ENCODE assay signal across 29 cellular contexts in the genomic region with DNA sequence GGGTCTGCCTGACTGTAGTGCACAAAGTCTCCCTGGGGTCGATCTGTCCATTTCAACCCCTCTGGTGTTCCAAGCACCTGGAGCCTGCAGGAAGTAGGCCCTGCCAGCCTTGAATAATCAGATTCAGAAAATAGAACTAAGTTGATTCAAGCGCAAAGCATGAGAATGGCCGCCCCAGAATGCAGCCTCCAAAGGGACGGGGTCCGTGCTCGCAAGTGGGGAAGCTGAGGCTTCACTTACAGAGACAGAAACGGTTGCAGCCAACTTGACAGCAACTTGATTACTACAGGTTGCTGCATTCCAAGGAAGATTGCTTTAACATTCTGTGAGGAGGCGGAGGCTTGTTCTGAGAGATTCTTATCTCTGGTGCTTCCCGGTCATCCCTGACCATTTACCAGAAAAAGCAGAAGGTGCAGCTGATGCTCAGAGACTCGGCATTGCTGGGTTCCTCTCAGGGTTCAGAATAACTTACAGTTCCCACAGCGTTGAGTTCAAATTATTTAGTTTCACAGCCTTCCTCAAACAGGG. TPM values are rescaled to one million over a fixed set of nuclear protein-coding genes. Genes with fewer than 3 reads are reported as not detected.
A peak's percentile ranks its signal among the peaks of the same experiment; 100 is the strongest.
DNase-seq lines count a peak whose midpoint lies in the region; ATAC-seq, FAIRE-seq and TF ChIP-seq lines count a peak whose summit lies in the region.
"Had no signal": no experiment of that assay in that cellular context is flagged by ENCODE, and none has a peak within 500 bp of the region (broad histone marks: within the 10 kb centered on the region; RNA-seq: fewer than 3 reads in every experiment).

No MANE protein-coding gene starts in this region.

- peaks cover 0 to 43% (median 26%) of the 10 kb centered on the region in 11 experiments; a peak in 14 of 22 replicates for H3K36me3 ChIP-seq in BLaER1 treated with 17β-estradiol and CSF1 and Interleukin-3, amounts not matched to agents 10 nM and 100 nM
- H3K36me3 ChIP-seq in RWPE2 (ENCODE audit: low read depth) (no peaks in the 10 kb centered on the region), kidney (ENCODE audit: control insufficient read depth in 1 of 2, insufficient read depth in 2 of 2, low read length in 2 of 2) (no peaks in the 10 kb centered on the region), sigmoid colon (no peaks in the 10 kb centered on the region), ovary (no peaks in the 10 kb centered on the region)

- FAIRE-seq in kidney (lab: Jason Lieb, UNC) = no peak
- FAIRE-seq: G401.6, GM12892, RCC 7860 had no signal

- H3K27ac ChIP-seq in BLaER1 treated with 17β-estradiol and CSF1 and Interleukin-3, amounts not matched to agents 10 nM and 100 nM = 0 out of 22 replicates have a peak overlapping the region, but pooled peaks of 2 of the 11 experiments have one; percentile 6 to 20
- H3K27ac ChIP-seq in RWPE2 (ENCODE audit: poor library complexity, severe bottlenecking) (no peak overlapping the region), kidney (ENCODE audit: low read depth in 2 of 2, low read length in 2 of 2) (no peak overlapping the region), sigmoid colon (no peak overlapping the region), ovary (no peak overlapping the region)
- H3K27ac ChIP-seq: C4-2B, SK-N-MC had no signal

- H3K9ac ChIP-seq in BLaER1 treated with 17β-estradiol and CSF1 and Interleukin-3, amounts not matched to agents 10 nM and 100 nM = peak overlapping the region in 4 of 11 experiments; percentile 0 to 41 (median 9); a peak in 3 of 22 replicates
- H3K9ac ChIP-seq in kidney (ENCODE audit: low read length in 2 of 2) = no peak overlapping the region

- no peaks in the 10 kb centered on the region for H3K9me3 ChIP-seq in BLaER1 treated with 17β-estradiol and CSF1 and Interleukin-3, amounts not matched to agents 10 nM and 100 nM (replicated peaks in 1 of 11)
- H3K9me3 ChIP-seq in RWPE2 (ENCODE audit: severe bottlenecking) (no peaks in the 10 kb centered on the region), kidney (ENCODE audit: control insufficient read depth in 1 of 2, low read length in 2 of 2) (no peaks in the 10 kb centered on the region), sigmoid colon (no peaks in the 10 kb centered on the region), ovary (no peaks in the 10 kb centered on the region)

- ATAC-seq in RWPE2 (ENCODE audit: low read depth) = no peak
- ATAC-seq in HG02588 (IDR thresholded peaks at IDR 0.05; ENCODE audit: unreplicated experiment) = no peak
- ATAC-seq in GM18861 (IDR thresholded peaks at IDR 0.05; ENCODE audit: unreplicated experiment) = no peak
- ATAC-seq: GM23338, HCT116 had no signal

- TF ChIP-seq EP300 in sigmoid colon (IDR thresholded peaks at IDR 0.05) (no peak), ovary (IDR thresholded peaks at IDR 0.05) (no peak)

- no peaks in the 10 kb centered on the region; a peak in 2 of 22 replicates for H4K20me1 ChIP-seq in BLaER1 treated with 17β-estradiol and CSF1 and Interleukin-3, amounts not matched to agents 10 nM and 100 nM

- H3K27me3 ChIP-seq in BLaER1 treated with 17β-estradiol and CSF1 and Interleukin-3, amounts not matched to agents 10 nM and 100 nM = no peaks in the 10 kb centered on the region
- peaks cover 14% of the 10 kb centered on the region for H3K27me3 ChIP-seq in RWPE2 (ENCODE audit: insufficient read depth, poor library complexity, severe bottlenecking)
- H3K27me3 ChIP-seq in sigmoid colon = no peaks in the 10 kb centered on the region
- H3K27me3 ChIP-seq in ovary = no peaks in the 10 kb centered on the region

- TF ChIP-seq CTCF in RWPE2 (IDR thresholded peaks at IDR 0.05; ENCODE audit: poor library complexity, severe bottlenecking) (no peak), kidney (IDR thresholded peaks at IDR 0.05; ENCODE audit: borderline replicate concordance, extremely low read depth, insufficient read depth) (no peak), sigmoid colon (IDR thresholded peaks at IDR 0.05) (no peak), ovary (IDR thresholded peaks at IDR 0.05) (no peak)

- H3K4me1 ChIP-seq in BLaER1 treated with 17β-estradiol and CSF1 and Interleukin-3, amounts not matched to agents 10 nM and 100 nM = peaks cover 8 to 59% (median 31%) of the 10 kb centered on the region in 10 experiments
- H3K4me1 ChIP-seq in RWPE2 (ENCODE audit: insufficient read depth, poor library complexity, severe bottlenecking) (no peaks in the 10 kb centered on the region), kidney (ENCODE audit: control insufficient read depth in 1 of 2, insufficient read depth in 1 of 2, low read depth in 1 of 2, low read length in 2 of 2) (no peaks in the 10 kb centered on the region), sigmoid colon (no peaks in the 10 kb centered on the region), ovary (ENCODE audit: insufficient read depth) (peaks cover 4% of the 10 kb centered on the region)

- H3K4me2 ChIP-seq in BLaER1 treated with 17β-estradiol and CSF1 and Interleukin-3, amounts not matched to agents 10 nM and 100 nM = peak overlapping the region; percentile 36 to 81 (median 67); a peak in 21 of 22 replicates
- H3K4me2 ChIP-seq: GM23338 had no signal

- DNase-seq in RWPE2 (ENCODE audit: low spot score) = peak; percentile 34
- peak; percentile 26 for DNase-seq in kidney
- DNase-seq in sigmoid colon = peak; percentile 9
- no peak for DNase-seq in ovary
- DNase-seq: ACHN; Calu3; CD8-positive, alpha-beta memory T cell; DMS153; Karpas-422; MV-4-11; NCI-H1694; NCI-H2081 treated with DMSO at 0.1 percent for 48 hours; NCI-H2171 treated with DMSO at 0.1 percent for 48 hours; NCI-H524 treated with DMSO at 0.1 percent for 48 hours; NCI-H82; OCI-M1; SHP77 treated with DMSO at 0.1 percent for 48 hours had no signal

- TF ChIP-seq POLR2A in sigmoid colon (IDR thresholded peaks at IDR 0.05) (no peak), ovary (IDR thresholded peaks at IDR 0.05) (no peak)

- intact Hi-C loops in kidney (cut with DNase I) = no loop called here
- intact Hi-C loops in sigmoid colon (cut with DNase I) = no loop called here
- intact Hi-C loops in ovary (cut with DNase I) = no loop called here

- 73 to 78% methylated on average over 11 of the region's 11 CpGs for WGBS in sigmoid colon, 2 donors
- WGBS in ovary, 3 donors = 79 to 84% (median 83%) methylated on average over 11 of the region's 11 CpGs

- peak overlapping the region in 1 of 10 experiments; percentile 26; a peak in 1 of 20 replicates for H3K4me3 ChIP-seq in BLaER1 treated with 17β-estradiol and CSF1 and Interleukin-3, amounts not matched to agents 10 nM and 100 nM
- no peak overlapping the region for H3K4me3 ChIP-seq in RWPE2 (ENCODE audit: severe bottlenecking)
- H3K4me3 ChIP-seq in kidney (ENCODE audit: low read length in 2 of 2) = no peak overlapping the region
- no peak overlapping the region for H3K4me3 ChIP-seq in sigmoid colon
- H3K4me3 ChIP-seq in ovary = no peak overlapping the region
- H3K4me3 ChIP-seq: GM23338, SK-N-MC had no signal

RNA-seq across cellular contexts. Expression of gene LRRC14B, which starts 14.9 kb away (rescaled TPM):
- total RNA-seq in kidney (not detected), sigmoid colon (under 1 TPM in 1 of 4 donors, not detected in 3; 0.66 TPM), ovary (under 1 TPM in 2 of 7 donors, not detected in 5; 0.38 to 0.92 TPM)
- polyA plus RNA-seq in kidney (ENCODE audit: insufficient read depth, low read depth, low replicate concordance) (not detected), sigmoid colon (not detected), ovary (under 1 TPM in 1 of 2 donors, not detected in 1; 0.04 TPM)
- total RNA-seq: Calu3; CD8-positive, alpha-beta memory T cell; GM23338; M059J had no signal
- polyA plus RNA-seq: CD8-positive, alpha-beta memory T cell; GM23338; IgD-negative memory B cell had no signal

RNA-seq across cellular contexts. Expression of gene CCDC127, which starts 41.6 kb away (rescaled TPM):
- total RNA-seq in kidney = 5.9 TPM
- 3.2 TPM for polyA plus RNA-seq in kidney (ENCODE audit: insufficient read depth, low read depth, low replicate concordance)
- 1 to 10 TPM; 5.7 to 8.3 (median 7.1) TPM for total RNA-seq in sigmoid colon
- 1 to 10 TPM; 1.2 to 3.3 (median 1.2) TPM for polyA plus RNA-seq in sigmoid colon
- total RNA-seq in ovary = 1 to 10 TPM; 2.5 to 9.9 (median 6.0) TPM
- polyA plus RNA-seq in ovary = 1 to 10 TPM; 4.7 to 6.8 TPM

RNA-seq across cellular contexts. Expression of gene SDHA, which starts 41.8 kb away (rescaled TPM):
- total RNA-seq in kidney = 135 TPM
- 256 TPM for polyA plus RNA-seq in kidney (ENCODE audit: insufficient read depth, low read depth, low replicate concordance)
- 10 to 100 TPM; 72.7 to 87.0 (median 80.2) TPM for total RNA-seq in sigmoid colon
- polyA plus RNA-seq in sigmoid colon = 100 to 1,000 TPM; 184 to 290 (median 187) TPM
- total RNA-seq in ovary = 100 to 1,000 TPM in 4 of 7 donors, 10 to 100 TPM in 3; 69.6 to 169 (median 103) TPM
- polyA plus RNA-seq in ovary = 100 to 1,000 TPM in 1 of 2 donors, 10 to 100 TPM in 1; 94.7 to 112 TPM

Comparison
In these comparisons a context has a peak if more than half of its experiments do, and no peak if none do; other contexts are left out.
1. DNase-seq: peak in RWPE2 (single experiment), kidney (single experiment) and sigmoid colon (single experiment); none in ovary (0 of 5).